12 cellular contexts compared by ENCODE assay signal in the genomic region with DNA sequence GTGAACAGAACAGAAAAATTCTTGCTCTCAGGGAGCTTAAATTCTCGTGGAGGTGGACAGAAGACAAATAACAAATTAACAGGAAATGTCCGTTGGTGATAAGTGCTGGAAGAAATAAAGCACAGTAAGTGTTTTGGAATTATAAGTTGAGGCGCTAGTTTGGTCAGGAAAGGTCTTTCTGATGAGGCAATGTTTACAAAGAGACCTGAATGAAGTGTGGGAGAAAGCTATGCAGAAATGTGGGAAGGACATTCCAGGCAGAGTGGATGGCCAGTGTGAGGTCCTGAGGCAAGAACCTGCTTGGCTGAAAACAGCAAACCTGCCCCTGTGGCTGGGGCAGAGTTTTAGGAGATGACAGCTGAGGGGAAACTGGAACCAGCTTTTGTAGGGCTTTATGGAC. TPM values are rescaled to one million over a fixed set of nuclear protein-coding genes. Genes with fewer than 3 reads are reported as not detected.
A peak's percentile ranks its signal among the peaks of the same experiment; 100 is the strongest.
DNase-seq lines count a peak whose midpoint lies in the region; ATAC-seq and TF ChIP-seq lines count a peak whose summit lies in the region.
"Had no signal": no experiment of that assay in that cellular context is flagged by ENCODE, and none has a peak within 500 bp of the region (broad histone marks: within the 10 kb centered on the region; RNA-seq: fewer than 3 reads in every experiment).

No MANE protein-coding gene starts in this region.

- no peaks in the 10 kb centered on the region for H4K20me1 ChIP-seq in PC-3 (ENCODE audit: low read length)

- intact Hi-C loops in PC-3 (cut with micrococcal nuclease), result loop anchor here (5.0 kb wide), 1 partner anchor 233 kb away; no protein-coding TSS in a partner anchor

- no peaks in the 10 kb centered on the region for H3K79me2 ChIP-seq in PC-3 (ENCODE audit: low read length)

- H3K9me2 ChIP-seq in PC-3 (replicated peaks; ENCODE audit: low read length), result no peaks in the 10 kb centered on the region

- ATAC-seq in PC-3, result peak; percentile 35
- ATAC-seq in GM21526 (IDR thresholded peaks at IDR 0.05; ENCODE audit: low FRiP score, unreplicated experiment), result no peak
- ATAC-seq: activated naive CD8-positive, alpha-beta T cell treated with anti-CD3 and anti-CD28 coated beads, Interleukin-2, amount 50 U/mL, for 24 hours had no signal

- DNase-seq in EH (ENCODE audit: low read depth) (peak; percentile 93), PC-3 (peak; percentile 78), epithelial cell of proximal tubule (ENCODE audit: low read depth) (peak; percentile 47), osteocyte (ENCODE audit: extremely low spot score, unreplicated experiment) (no peak), amygdala (lab: John Stamatoyannopoulos, UW) (no peak), AML-193 (lab: John Stamatoyannopoulos, UW) (no peak)
- no peak for DNase-seq in activated naive CD4-positive, alpha-beta T cell treated with anti-CD3 and anti-CD28 coated beads, Interleukin-2, amount 50 U/mL, for 16 hours
- DNase-seq: activated naive CD8-positive, alpha-beta T cell treated with anti-CD3 and anti-CD28 coated beads, Interleukin-2, amount 50 U/mL, for 24 hours; MV-4-11; posterior cingulate gyrus; T1000 had no signal

- no peaks in the 10 kb centered on the region for H3K27me3 ChIP-seq in PC-3 (ENCODE audit: low read length)

- BruUV-seq in PC-3 (replicated peaks; lab: Mats Ljungman, UMichigan), result no TSS peak

- TF ChIP-seq CTCF in PC-3 (conservative IDR thresholded peaks at IDR 0.05; ENCODE audit: low read depth, low read length) (no peak), epithelial cell of proximal tubule (conservative IDR thresholded peaks at IDR 0.05; ENCODE audit: low read depth, low read length) (no peak), osteocyte (IDR thresholded peaks at IDR 0.05) (no peak)

- peak overlapping the region; percentile 15 for H3K4me2 ChIP-seq in PC-3 (ENCODE audit: low read length)

- no peak overlapping the region for H3K4me3 ChIP-seq in PC-3 (ENCODE audit: low read length)
- no peak overlapping the region for H3K4me3 ChIP-seq in epithelial cell of proximal tubule (ENCODE audit: low read depth, low read length)

- peaks cover 65% of the 10 kb centered on the region for H3K4me1 Mint-ChIP-seq in osteocyte (ENCODE audit: unreplicated experiment)
- H3K4me1 Mint-ChIP-seq: activated naive CD8-positive, alpha-beta T cell treated with anti-CD3 and anti-CD28 coated beads, Interleukin-2, amount 50 U/mL, for 24 hours had no signal

- no peaks in the 10 kb centered on the region for H3K36me3 ChIP-seq in PC-3 (ENCODE audit: low read depth, low read length)

- H3K27me3 Mint-ChIP-seq in osteocyte (ENCODE audit: unreplicated experiment), result no peaks in the 10 kb centered on the region
- H3K27me3 Mint-ChIP-seq: activated naive CD8-positive, alpha-beta T cell treated with anti-CD3 and anti-CD28 coated beads, Interleukin-2, amount 50 U/mL, for 24 hours had no signal

- H2AFZ ChIP-seq in PC-3 (ENCODE audit: low read length), result no peak overlapping the region

- H3K9ac ChIP-seq in PC-3 (ENCODE audit: low read length), result no peak overlapping the region

- H3K27ac ChIP-seq in PC-3 (ENCODE audit: low read length), result no peak overlapping the region

- CTCF ChIA-PET in PC-3 (lab: Charles Lee), result interaction anchor here (0.6 kb wide), 1 partner anchor 136 kb away, joined by 5 read pairs; no protein-coding TSS in a partner anchor

- POLR2A ChIA-PET in PC-3 (lab: Charles Lee; ENCODE audit: unreplicated experiment), result no interaction called here

- no peaks in the 10 kb centered on the region for H3F3A ChIP-seq in PC-3 (ENCODE audit: low read length, unreplicated experiment)

- peaks cover 39% of the 10 kb centered on the region for H3K4me1 ChIP-seq in PC-3 (ENCODE audit: insufficient read depth, low read length)

- no peaks in the 10 kb centered on the region for H3K9me3 ChIP-seq in PC-3 (ENCODE audit: low read length)

- no peaks in the 10 kb centered on the region for H3K9me3 Mint-ChIP-seq in osteocyte (ENCODE audit: unreplicated experiment)
- H3K9me3 Mint-ChIP-seq: activated naive CD8-positive, alpha-beta T cell treated with anti-CD3 and anti-CD28 coated beads, Interleukin-2, amount 50 U/mL, for 24 hours had no signal

- H3K4me3 Mint-ChIP-seq in osteocyte (ENCODE audit: unreplicated experiment), result peak overlapping the region; percentile 4
- H3K4me3 Mint-ChIP-seq: activated naive CD8-positive, alpha-beta T cell treated with anti-CD3 and anti-CD28 coated beads, Interleukin-2, amount 50 U/mL, for 24 hours had no signal

- H3K27ac Mint-ChIP-seq in osteocyte (ENCODE audit: unreplicated experiment), result peak overlapping the region; percentile 87
- H3K27ac Mint-ChIP-seq: activated naive CD8-positive, alpha-beta T cell treated with anti-CD3 and anti-CD28 coated beads, Interleukin-2, amount 50 U/mL, for 24 hours had no signal

- H3K36me3 Mint-ChIP-seq in osteocyte (ENCODE audit: unreplicated experiment), result peaks cover 3% of the 10 kb centered on the region

RNA-seq across cellular contexts. Expression of a gene that starts 23.3 kb away (rescaled TPM):
- total RNA-seq in PC-3 (2014; rRNA removed) (0.86 and 2.4 TPM in 2 replicates), epithelial cell of proximal tubule (2.0 and 2.7 TPM in 2 replicates), osteocyte (14.8 and 19.6 TPM in 2 replicates)

Comparison
In these comparisons a context has a peak if more than half of its experiments do, and no peak if none do; other contexts are left out.
1. DNase-seq: peak in EH (single experiment), PC-3 (single experiment) and epithelial cell of proximal tubule (single experiment); none in osteocyte (single experiment), activated naive CD4-positive, alpha-beta T cell treated with anti-CD3 and anti-CD28 coated beads, Interleukin-2, amount 50 U/mL, for 16 hours (single experiment), amygdala (0 of 56) and AML-193 (0 of 2).